In the genomic region with DNA sequence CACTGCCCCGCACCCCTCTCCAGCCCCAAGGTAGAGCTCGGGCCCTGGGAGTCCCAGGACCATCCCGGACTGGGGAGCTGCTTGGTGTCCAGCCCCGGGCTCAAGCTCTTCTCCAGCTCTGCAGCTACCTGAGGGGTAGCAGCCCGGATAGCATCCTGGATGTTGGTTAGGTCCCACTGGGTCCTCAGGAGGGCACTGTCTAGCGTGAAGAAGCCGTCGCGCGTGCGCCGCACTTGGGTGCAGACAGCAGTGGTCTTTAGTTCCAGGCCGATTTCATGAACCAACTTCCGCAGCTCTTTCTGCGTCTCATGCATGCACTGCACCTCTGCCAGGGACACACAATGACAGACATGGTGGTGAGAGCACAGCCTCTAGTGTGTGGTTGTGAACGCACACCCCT, we compare ENCODE assay signal across 1 cellular context.
TF ChIP-seq lines count a peak whose summit lies in the region.

No MANE protein-coding gene starts in this region.

TF ChIP-seq in HCT116, 20 proteins besides CTCF, POLR2A, EP300 and RAD21 (continued from another document):
- TF ChIP-seq, protein P1, sequence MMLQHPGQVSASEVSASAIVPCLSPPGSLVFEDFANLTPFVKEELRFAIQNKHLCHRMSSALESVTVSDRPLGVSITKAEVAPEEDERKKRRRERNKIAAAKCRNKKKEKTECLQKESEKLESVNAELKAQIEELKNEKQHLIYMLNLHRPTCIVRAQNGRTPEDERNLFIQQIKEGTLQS (IDR thresholded peaks at IDR 0.05), result no peak
TF ChIP-seq in HCT116: peak in this region for 0.
